In genomic region chr17:49910858-49911204, GRCh38 we compare ENCODE assay signal across 2 cellular contexts.
TF ChIP-seq lines count a peak whose summit lies in the region.

No MANE protein-coding gene starts in this region.

TF ChIP-seq in A549, 52 proteins besides CTCF, POLR2A, EP300 and RAD21:
- TF ChIP-seq CHD2 (IDR thresholded peaks at IDR 0.05; ENCODE audit: low read length, partially characterized antibody) (no peak), ZC3H11A (IDR thresholded peaks at IDR 0.05) (no peak), JUN (IDR thresholded peaks at IDR 0.05) (no peak), ESRRA (IDR thresholded peaks at IDR 0.05; ENCODE audit: borderline replicate concordance, low read length) (no peak), NFE2L2 (conservative IDR thresholded peaks at IDR 0.05; ENCODE audit: low read length) (no peak)

TF ChIP-seq in K562, 482 proteins besides CTCF, POLR2A, EP300 and RAD21:
- no peak for TF ChIP-seq MNT (conservative IDR thresholded peaks at IDR 0.05)
- TF ChIP-seq FOSL1 (tag; conservative IDR thresholded peaks at IDR 0.05): 0 out of 2 replicates have a peak, but pooled peaks have one; percentile 0
TF ChIP-seq in K562: peak in this region for 1.
